ENCODE assay signal across 27 cellular contexts in the genomic region with DNA sequence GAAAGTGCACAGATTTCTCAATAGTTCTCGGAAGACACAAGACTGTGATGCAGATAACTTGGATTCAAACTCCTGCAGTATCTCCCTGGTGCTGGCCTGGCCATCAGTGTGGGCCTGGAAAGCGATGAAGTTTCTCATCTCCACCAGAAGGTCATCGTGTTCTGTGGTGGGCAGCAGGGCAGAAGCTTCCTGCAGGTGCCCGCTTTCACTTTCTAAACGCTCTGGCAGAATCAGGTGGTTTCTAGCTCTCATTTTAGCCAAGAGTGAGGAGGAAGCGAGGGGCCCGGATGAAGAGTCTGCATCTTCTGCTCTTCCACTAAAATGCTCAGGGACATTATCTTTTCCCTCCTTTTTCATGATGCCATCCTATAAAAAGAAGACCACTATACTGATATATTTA.
"Had no signal": no experiment of that assay in that cellular context is flagged by ENCODE, and none has a peak within 500 bp of the region (broad histone marks: within the 10 kb centered on the region; RNA-seq: fewer than 3 reads in every experiment).

No MANE protein-coding gene starts in this region.

- ATAC-seq: activated CD4-positive, alpha-beta T cell treated with anti-CD3 and anti-CD28 coated beads for 36 hours; activated CD8-positive, alpha-beta memory T cell treated with anti-CD3 and anti-CD28 coated beads, Interleukin-2, amount 10 ng/mL, durations not matched to agents 7 days and 5 days; activated CD8-positive, alpha-beta T cell treated with anti-CD3 and anti-CD28 coated beads, Interleukin-2, amount 10 ng/mL, durations not matched to agents 7 days and 5 days; activated naive CD4-positive, alpha-beta T cell treated with anti-CD3 and anti-CD28 coated beads, Interleukin-2, amount 50 U/mL, for 72 hours; T-cell had no signal

- H3K4me3 ChIP-seq: coronary artery, dorsolateral prefrontal cortex, esophagus muscularis mucosa had no signal

- DNase-seq: activated CD4-positive, alpha-beta memory T cell treated with anti-CD3 and anti-CD28 coated beads for 36 hours; activated CD4-positive, alpha-beta T cell treated with anti-CD3 and anti-CD28 coated beads for 36 hours; activated CD4-positive, alpha-beta T cell treated with anti-CD3 and anti-CD28 coated beads, Interleukin-2, amount 10 ng/mL, durations not matched to agents 24 days and 14 days; activated CD4-positive, CD25-positive, alpha-beta regulatory T cell; activated CD4-positive, CD25-positive, alpha-beta regulatory T cell treated with anti-CD3 and anti-CD28 coated beads, Interleukin-2, amount 50 U/mL, for 72 hours; activated CD8-positive, alpha-beta memory T cell treated with anti-CD3 and anti-CD28 coated beads, Interleukin-2, amount 10 ng/mL, durations not matched to agents 7 days and 5 days; activated CD8-positive, alpha-beta memory T cell treated with anti-CD3 and anti-CD28 coated beads, Interleukin-2, amount 50 U/mL, for 4 hours; activated CD8-positive, alpha-beta T cell treated with anti-CD3 and anti-CD28 coated beads, Interleukin-2, amount 10 ng/mL, durations not matched to agents 7 days and 5 days; activated effector memory CD4-positive, alpha-beta T cell treated with anti-CD3 and anti-CD28 coated beads, Interleukin-2, amount 50 U/mL, for 16 hours; activated naive CD4-positive, alpha-beta T cell treated with anti-CD3 and anti-CD28 coated beads, Interleukin-2, amount 10 ng/mL, durations not matched to agents 7 days and 5 days; activated naive CD8-positive, alpha-beta T cell treated with anti-CD3 and anti-CD28 coated beads, Interleukin-2, amount 10 ng/mL, durations not matched to agents 7 days and 5 days; activated T-cell treated with anti-CD3 and anti-CD28 coated beads, Interleukin-2, amount 50 U/mL, for 1 hour; activated T-cell treated with anti-CD3 and anti-CD28 coated beads, Interleukin-2, amount 50 U/mL, for 48 hours; amniotic stem cell; anterior cingulate cortex; brain microvascular endothelial cell; dorsolateral prefrontal cortex; effector memory CD4-positive, alpha-beta T cell; endodermal cell; erythroblast; foreskin fibroblast; head of caudate nucleus; T-cell; T1000 had no signal
